16 cellular contexts compared by ENCODE assay signal in the genomic region with DNA sequence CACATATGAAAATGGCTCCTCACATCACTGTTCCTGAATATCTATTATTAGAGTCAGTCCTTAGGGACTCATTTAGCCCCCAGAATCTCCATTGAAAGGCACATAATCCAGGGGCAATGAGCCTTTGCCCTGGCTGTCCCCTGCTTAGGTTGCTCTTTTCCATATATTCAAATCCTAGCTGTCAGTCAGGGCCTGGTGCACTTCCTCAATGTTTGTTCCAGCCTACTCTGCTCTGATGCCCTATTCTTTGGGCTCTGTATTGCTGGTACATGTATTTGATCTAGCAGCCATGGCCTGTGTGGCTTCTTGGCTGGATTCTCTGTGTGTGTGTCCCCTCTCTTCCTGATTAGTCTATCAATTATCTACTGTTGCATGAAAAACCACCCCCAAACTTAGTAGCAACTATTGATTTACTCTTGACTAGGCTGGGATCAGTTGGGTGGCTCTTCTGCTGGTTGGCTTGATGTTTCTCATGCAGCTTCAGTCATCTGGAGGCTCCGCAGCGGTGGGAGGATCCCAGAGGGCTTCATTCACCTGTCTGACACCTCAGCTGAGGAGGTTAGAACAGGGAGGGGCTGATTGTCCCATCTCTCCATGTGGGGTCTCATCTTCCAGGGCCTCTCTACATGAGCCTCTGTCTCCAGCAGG.
DNase-seq lines count a peak whose midpoint lies in the region; ATAC-seq, FAIRE-seq and TF ChIP-seq lines count a peak whose summit lies in the region.
"Had no signal": no experiment of that assay in that cellular context is flagged by ENCODE, and none has a peak within 500 bp of the region (broad histone marks: within the 10 kb centered on the region; RNA-seq: fewer than 3 reads in every experiment).

No MANE protein-coding gene starts in this region.

- no peak overlapping the region for H4K91ac ChIP-seq in mesenchymal stem cell (ENCODE audit: low read length)

- H3K79me1 ChIP-seq in mesenchymal stem cell (replicated peaks; ENCODE audit: low read length, poor library complexity, severe bottlenecking) = no peaks in the 10 kb centered on the region

- H2BK5ac ChIP-seq in mesenchymal stem cell (ENCODE audit: low read depth, low read length, poor library complexity, severe bottlenecking) = no peak overlapping the region

- CTCF ChIA-PET in GM12878 (lab: Yijun Ruan, JAX) = interaction anchor here (1.2 kb wide), 1 partner anchor 8 kb away, joined by 3 read pairs; no protein-coding TSS in a partner anchor

- H3K9me3 Mint-ChIP-seq in CD14-positive monocyte = peaks cover 0 to 5% (median 2%) of the 10 kb centered on the region in 7 donors
- H3K9me3 Mint-ChIP-seq: CD8-positive, alpha-beta T cell had no signal

- H3K36me3 ChIP-seq in BLaER1 treated with 17β-estradiol and CSF1 and Interleukin-3, amounts not matched to agents 10 nM and 100 nM = peaks cover 0 to 6% (median 0%) of the 10 kb centered on the region in 11 experiments; a peak in 1 of 22 replicates
- H3K36me3 ChIP-seq in Karpas-422 (ENCODE audit: insufficient read depth, low read length) = no peaks in the 10 kb centered on the region
- no peaks in the 10 kb centered on the region for H3K36me3 ChIP-seq in GM12878 (ENCODE audit: control insufficient read depth in 2 of 2, insufficient read depth in 2 of 2, low read length in 1 of 2)
- no peaks in the 10 kb centered on the region for H3K36me3 ChIP-seq in mesenchymal stem cell (ENCODE audit: control insufficient read depth in 1 of 2, insufficient read depth in 2 of 2, low read depth in 1 of 2, low read length in 2 of 2)

- no peak overlapping the region for H3K23ac ChIP-seq in mesenchymal stem cell (ENCODE audit: low read length in 2 of 2)

- no peak for TF ChIP-seq EP300 in GM12878 (IDR thresholded peaks at IDR 0.05; ENCODE audit: borderline replicate concordance in 1 of 2, control insufficient read depth in 1 of 2, low read depth in 2 of 2, low read length in 2 of 2)

- RAD21 ChIA-PET in GM12878 (lab: Charles Lee; ENCODE audit: unreplicated experiment) = no interaction called here

- H3K18ac ChIP-seq in mesenchymal stem cell (ENCODE audit: low read depth in 1 of 2, low read length in 2 of 2) = no peak overlapping the region

- peaks cover 0 to 2% (median 0%) of the 10 kb centered on the region in 3 donors for H3K27me3 Mint-ChIP-seq in CD14-positive monocyte (ENCODE audit: low read depth in 3 of 3)

- SMC1A ChIA-PET in GM12878 (lab: Charles Lee; ENCODE audit: uncharacterized antibody, unreplicated experiment) = interaction anchor here (0.9 to 1.3 kb wide), 2 partner anchors 8 to 10 kb away, joined by 3 to 4 read pairs; no protein-coding TSS in a partner anchor

- no peaks in the 10 kb centered on the region for H3K27me3 ChIP-seq in BLaER1 treated with 17β-estradiol and CSF1 and Interleukin-3, amounts not matched to agents 10 nM and 100 nM
- H3K27me3 ChIP-seq in Karpas-422 (ENCODE audit: low read length) (no peaks in the 10 kb centered on the region), GM12878 (replicated peaks in 1 of 2; ENCODE audit: control insufficient read depth in 2 of 2, insufficient read depth in 2 of 2, low read length in 1 of 2) (no peaks in the 10 kb centered on the region), mesenchymal stem cell (ENCODE audit: control insufficient read depth in 1 of 2, insufficient read depth in 1 of 2, low read length in 2 of 2) (no peaks in the 10 kb centered on the region)

- no peak overlapping the region for H2AK5ac ChIP-seq in mesenchymal stem cell (ENCODE audit: low read length, severe bottlenecking)

- H3K14ac ChIP-seq in mesenchymal stem cell (ENCODE audit: low read length in 2 of 2) = no peak overlapping the region

- H3K9me2 ChIP-seq in Karpas-422 (replicated peaks; ENCODE audit: insufficient read depth, low read length) = no peaks in the 10 kb centered on the region

- in situ Hi-C loops in GM12878 (cut with MboI) = no loop called here

- H2AFZ ChIP-seq in Karpas-422 (ENCODE audit: low read length) (no peak overlapping the region), GM12878 (ENCODE audit: control insufficient read depth, low read depth, low read length) (no peak overlapping the region), mesenchymal stem cell (ENCODE audit: low read depth, low read length) (no peak overlapping the region)
- H2AFZ ChIP-seq: GM23248 had no signal

- H4K20me1 ChIP-seq in BLaER1 treated with 17β-estradiol and CSF1 and Interleukin-3, amounts not matched to agents 10 nM and 100 nM = no peaks in the 10 kb centered on the region
- H4K20me1 ChIP-seq in Karpas-422 (ENCODE audit: insufficient read depth, low read depth, low read length) = no peaks in the 10 kb centered on the region
- H4K20me1 ChIP-seq in GM12878 (ENCODE audit: control insufficient read depth, insufficient read depth) = no peaks in the 10 kb centered on the region; the same call in 1 of the 2 replicates

- no peak overlapping the region for H3K27ac Mint-ChIP-seq in CD14-positive monocyte
- H3K27ac Mint-ChIP-seq: CD8-positive, alpha-beta T cell had no signal

- ATAC-seq in GM12878 (no peak), esophagus mucosa (no peak)
- ATAC-seq: CD8-positive, alpha-beta T cell had no signal

- WGBS in GM12878 (ENCODE audit: insufficient coverage, insufficient replicate concordance, low lambda C conversion rate, missing lambda C conversion rate) = 89% methylated on average over 2 of the region's 2 CpGs
- 98% methylated on average over 2 of the region's 2 CpGs for WGBS in mesenchymal stem cell

- POLR2A ChIA-PET in GM12878 (lab: Charles Lee) = no interaction called here

- peaks cover 9 to 13% (median 12%) of the 10 kb centered on the region in 11 experiments; a peak in 21 of 22 replicates for H3K9me3 ChIP-seq in BLaER1 treated with 17β-estradiol and CSF1 and Interleukin-3, amounts not matched to agents 10 nM and 100 nM (replicated peaks in 1 of 11)
- H3K9me3 ChIP-seq in Karpas-422 (ENCODE audit: low read length) (no peaks in the 10 kb centered on the region), GM12878 (replicated peaks; ENCODE audit: control insufficient read depth, insufficient read depth, low read length) (no peaks in the 10 kb centered on the region), mesenchymal stem cell (ENCODE audit: control insufficient read depth, low read length) (no peaks in the 10 kb centered on the region)
- H3K9me3 ChIP-seq: Caco-2 had no signal

- H2BK15ac ChIP-seq in mesenchymal stem cell (ENCODE audit: low read depth, poor library complexity, severe bottlenecking) = no peak overlapping the region

- TF ChIP-seq CTCF in GM12878 (IDR thresholded peaks at IDR 0.05 in 2 of 3, conservative IDR thresholded peaks at IDR 0.05 in 1 of 3; ENCODE audit: control insufficient read depth in 2 of 3, extremely low read depth in 1 of 3, insufficient read depth in 1 of 3, low read depth in 3 of 3, low read length in 3 of 3) = no peak
- no peak for TF ChIP-seq CTCF in CD14-positive monocyte (IDR thresholded peaks at IDR 0.05)

- no peak overlapping the region for H2BK120ac ChIP-seq in mesenchymal stem cell (ENCODE audit: low read depth, low read length)

- no peak overlapping the region for H3K27ac ChIP-seq in BLaER1 treated with 17β-estradiol and CSF1 and Interleukin-3, amounts not matched to agents 10 nM and 100 nM
- H3K27ac ChIP-seq in Karpas-422 (ENCODE audit: low read length) (no peak overlapping the region), GM12878 (ENCODE audit: control insufficient read depth, insufficient read depth) (no peak overlapping the region), mesenchymal stem cell (ENCODE audit: low read length, poor library complexity, severe bottlenecking) (no peak overlapping the region)
- H3K27ac ChIP-seq: GM23248 had no signal

- intact Hi-C loops in GM12878 (cut with micrococcal nuclease; ENCODE audit: unreplicated experiment) = no loop called here
- intact Hi-C loops in CD14-positive monocyte (cut with micrococcal nuclease) = no loop called here

- H3K4me3 ChIP-seq in BLaER1 treated with 17β-estradiol and CSF1 and Interleukin-3, amounts not matched to agents 10 nM and 100 nM = no peak overlapping the region; a peak in 1 of 20 replicates
- no peak overlapping the region for H3K4me3 ChIP-seq in Karpas-422 (ENCODE audit: low read length)
- no peak overlapping the region for H3K4me3 ChIP-seq in GM12878
- H3K4me3 ChIP-seq in mesenchymal stem cell (ENCODE audit: insufficient read depth in 1 of 2, low read depth in 1 of 2, low read length in 2 of 2) = no peak overlapping the region
- H3K4me3 ChIP-seq: GM23248 had no signal

- FAIRE-seq in GM12878 (lab: Jason Lieb, UNC) = no peak
- FAIRE-seq: G401.6, GM19239, H1 had no signal

- no peak overlapping the region for H3K4me3 Mint-ChIP-seq in CD14-positive monocyte
- H3K4me3 Mint-ChIP-seq: CD8-positive, alpha-beta T cell had no signal

- DNase-seq in Karpas-422 (peak; percentile 47), GM12878 (ENCODE audit: low read depth, low spot score) (no peak), mesenchymal stem cell (no peak), CD14-positive monocyte (ENCODE audit: low spot score) (no peak)
- DNase-seq: Caco-2; CD8-positive, alpha-beta T cell; DMS153; DND-41; GM23248; H7; HCEC 1CT had no signal

- no peaks in the 10 kb centered on the region for H3K4me1 Mint-ChIP-seq in CD14-positive monocyte

- peaks cover 5 to 9% of the 10 kb centered on the region in 2 donors for H3K36me3 Mint-ChIP-seq in CD14-positive monocyte
- H3K36me3 Mint-ChIP-seq: CD8-positive, alpha-beta T cell had no signal

- H3K4ac ChIP-seq in mesenchymal stem cell (ENCODE audit: low read depth in 1 of 2, low read length in 2 of 2) = no peak overlapping the region

- BruUV-seq in GM12878 (replicated peaks; lab: Mats Ljungman, UMichigan) = no TSS peak

- peak overlapping the region in 6 of 11 experiments; percentile 11 to 47 (median 43); a peak in 11 of 22 replicates for H3K4me2 ChIP-seq in BLaER1 treated with 17β-estradiol and CSF1 and Interleukin-3, amounts not matched to agents 10 nM and 100 nM
- H3K4me2 ChIP-seq in Karpas-422 (ENCODE audit: low read depth, low read length, poor library complexity, severe bottlenecking) (no peak overlapping the region), GM12878 (ENCODE audit: control insufficient read depth, insufficient read depth) (no peak overlapping the region), mesenchymal stem cell (ENCODE audit: low read length, poor library complexity, severe bottlenecking) (no peak overlapping the region)

- no peak overlapping the region for H4K8ac ChIP-seq in mesenchymal stem cell (ENCODE audit: low read length)

- H3K9ac ChIP-seq in BLaER1 treated with 17β-estradiol and CSF1 and Interleukin-3, amounts not matched to agents 10 nM and 100 nM = no peak overlapping the region
- H3K9ac ChIP-seq in Karpas-422 (ENCODE audit: low read length) (no peak overlapping the region), GM12878 (ENCODE audit: control insufficient read depth, insufficient read depth, low read length) (no peak overlapping the region), mesenchymal stem cell (ENCODE audit: low read length) (no peak overlapping the region)
- H3K9ac ChIP-seq: GM23248 had no signal

- TF ChIP-seq POLR2A in GM12878 (IDR thresholded peaks at IDR 0.05; ENCODE audit: low read depth, low read length) = no peak

- H2BK12ac ChIP-seq in mesenchymal stem cell (ENCODE audit: low read length in 2 of 2) = no peak overlapping the region

- no peaks in the 10 kb centered on the region for H3K79me2 ChIP-seq in Karpas-422 (ENCODE audit: low read length)
- H3K79me2 ChIP-seq in GM12878 (ENCODE audit: control insufficient read depth, insufficient read depth, low read length) = no peaks in the 10 kb centered on the region

- H3K4me1 ChIP-seq in BLaER1 treated with 17β-estradiol and CSF1 and Interleukin-3, amounts not matched to agents 10 nM and 100 nM = peaks cover 0 to 55% (median 33%) of the 10 kb centered on the region in 10 experiments; a peak in 15 of 20 replicates
- no peaks in the 10 kb centered on the region for H3K4me1 ChIP-seq in Karpas-422 (ENCODE audit: low read length)
- H3K4me1 ChIP-seq in GM12878 (ENCODE audit: control insufficient read depth, insufficient read depth, low read length) = no peaks in the 10 kb centered on the region
- peaks cover 6% of the 10 kb centered on the region for H3K4me1 ChIP-seq in mesenchymal stem cell (ENCODE audit: control insufficient read depth, insufficient read depth, low read depth, low read length)

- TF ChIP-seq RAD21 in GM12878 (IDR thresholded peaks at IDR 0.05; ENCODE audit: insufficient read depth, low read depth, low read length) = no peak

Comparison
In these comparisons a context has a peak if more than half of its experiments do, and no peak if none do; other contexts are left out.
1. H3K4me2 ChIP-seq: peak in BLaER1 treated with 17β-estradiol and CSF1 and Interleukin-3, amounts not matched to agents 10 nM and 100 nM (6 of 11); none in Karpas-422 (single experiment), GM12878 (single experiment) and mesenchymal stem cell (single experiment).